Comparison of ENCODE assay signal across 8 cellular contexts in the genomic region with DNA sequence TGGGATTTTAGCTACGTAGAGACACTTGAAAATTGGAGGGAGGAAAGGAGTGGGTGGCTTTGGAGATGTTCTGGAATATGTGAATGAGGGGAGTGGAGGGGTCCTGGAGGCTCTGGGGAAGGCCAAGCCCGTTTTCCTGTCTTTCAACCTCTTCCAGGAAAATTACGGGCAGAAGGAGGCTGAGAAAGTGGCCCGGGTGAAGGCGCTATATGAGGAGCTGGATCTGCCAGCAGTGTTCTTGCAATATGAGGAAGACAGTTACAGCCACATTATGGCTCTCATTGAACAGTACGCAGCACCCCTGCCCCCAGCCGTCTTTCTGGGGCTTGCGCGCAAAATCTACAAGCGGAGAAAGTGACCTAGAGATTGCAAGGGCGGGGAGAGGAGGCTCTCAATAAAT. TPM values are rescaled to one million over a fixed set of nuclear protein-coding genes. Genes with fewer than 3 reads are reported as not detected.
DNase-seq lines count a peak whose midpoint lies in the region; ATAC-seq and TF ChIP-seq lines count a peak whose summit lies in the region.

No MANE protein-coding gene starts in this region.

- H2AFZ ChIP-seq in Karpas-422 (ENCODE audit: low read length), result no peak overlapping the region

- no peaks in the 10 kb centered on the region for H3K27me3 ChIP-seq in breast epithelium
- H3K27me3 ChIP-seq in mesendoderm (ENCODE audit: insufficient read depth, low read length, poor library complexity), result no peaks in the 10 kb centered on the region
- no peaks in the 10 kb centered on the region for H3K27me3 ChIP-seq in tibial artery
- no peaks in the 10 kb centered on the region for H3K27me3 ChIP-seq in Karpas-422 (ENCODE audit: low read length)

- H3K36me3 ChIP-seq in breast epithelium, result no peaks in the 10 kb centered on the region
- H3K36me3 ChIP-seq in mesendoderm (ENCODE audit: control insufficient read depth, insufficient read depth, low read length), result peaks cover 7% of the 10 kb centered on the region
- peaks cover 0 to 19% (median 2%) of the 10 kb centered on the region in 3 donors for H3K36me3 ChIP-seq in tibial artery
- H3K36me3 ChIP-seq in Karpas-422 (ENCODE audit: insufficient read depth, low read length), result peaks cover 25% of the 10 kb centered on the region; the same call in 1 of the 2 replicates

- CTCF ChIA-PET in activated naive CD4-positive, alpha-beta T cell treated with anti-CD3 and anti-CD28 coated beads for 36 hours (lab: Charles Lee), result interaction anchor here (0.5 to 9.5 kb wide), 3 partner anchors 69 to 409 kb away, joined by 3 to 118 read pairs (median 4); no protein-coding TSS in a partner anchor

- H3K4ac ChIP-seq in mesendoderm (ENCODE audit: low read depth, low read length), result no peak overlapping the region

- H2AK5ac ChIP-seq in mesendoderm (ENCODE audit: low read length), result no peak overlapping the region

- H2BK15ac ChIP-seq in mesendoderm (replicated peaks; ENCODE audit: low read depth), result no peak overlapping the region

- no peak overlapping the region for H3K23ac ChIP-seq in mesendoderm (ENCODE audit: low read length)

- H3K4me3 ChIP-seq in breast epithelium, result peak overlapping the region; percentile 73 to 82 (median 79)
- no peak overlapping the region for H3K4me3 ChIP-seq in mesendoderm (ENCODE audit: low read length)
- H3K4me3 ChIP-seq in tibial artery, result peak overlapping the region; percentile 65 to 91
- no peak overlapping the region for H3K4me3 ChIP-seq in Karpas-422 (ENCODE audit: low read length)

- H3K9me3 Mint-ChIP-seq in activated naive CD4-positive, alpha-beta T cell treated with anti-CD3 and anti-CD28 coated beads for 36 hours, result no peaks in the 10 kb centered on the region

- H3K4me1 Mint-ChIP-seq in activated naive CD4-positive, alpha-beta T cell treated with anti-CD3 and anti-CD28 coated beads for 36 hours (ENCODE audit: low read depth), result peaks cover 34% of the 10 kb centered on the region

- no peak for DNase-seq in activated naive CD4-positive, alpha-beta T cell treated with anti-CD3 and anti-CD28 coated beads for 36 hours
- DNase-seq in activated naive CD4-positive, alpha-beta T cell treated with anti-CD3 and anti-CD28 coated beads, Interleukin-2, amount 50 U/mL, for 16 hours, result no peak
- DNase-seq in breast epithelium (ENCODE audit: low spot score in 2 of 2) (no peak), mesendoderm (no peak), tibial artery (no peak), NCI-H510A treated with DMSO at 0.1 percent for 48 hours (lab: John Stamatoyannopoulos, UW) (no peak), Karpas-422 (no peak)

- peak overlapping the region in 1 of 2 donors; percentile 97 for H3K27ac ChIP-seq in breast epithelium
- H3K27ac ChIP-seq in mesendoderm (ENCODE audit: low read depth, low read length), result peak overlapping the region; percentile 7
- peak overlapping the region; percentile 89 to 99 for H3K27ac ChIP-seq in tibial artery
- H3K27ac ChIP-seq in Karpas-422 (ENCODE audit: low read length), result no peak overlapping the region

- intact Hi-C loops in activated naive CD4-positive, alpha-beta T cell treated with anti-CD3 and anti-CD28 coated beads for 36 hours (cut with micrococcal nuclease), result loop anchor here (5.0 kb wide), 1 partner anchor 128 kb away; no protein-coding TSS in a partner anchor
- intact Hi-C loops in breast epithelium (cut with DNase I; ENCODE audit: low total_unique reads), result loop anchor here (5.0 kb wide), 1 partner anchor 68 kb away; no protein-coding TSS in a partner anchor
- intact Hi-C loops in tibial artery (cut with DNase I; ENCODE audit: low total_unique reads), result loop anchor here (5.0 kb wide), 2 partner anchors 43 to 68 kb away; a partner anchor contains a TSS

- H3K9me3 ChIP-seq in breast epithelium, result no peaks in the 10 kb centered on the region
- H3K9me3 ChIP-seq in tibial artery, result no peaks in the 10 kb centered on the region
- H3K9me3 ChIP-seq in Karpas-422 (ENCODE audit: low read length), result no peaks in the 10 kb centered on the region

- no peak overlapping the region for H4K8ac ChIP-seq in mesendoderm (ENCODE audit: low read depth, low read length)

- H3K4me1 ChIP-seq in breast epithelium (peaks cover 5% of the 10 kb centered on the region in 2 donors), mesendoderm (ENCODE audit: control insufficient read depth, low read depth, low read length) (peaks cover 4% of the 10 kb centered on the region), tibial artery (peaks cover 0 to 36% (median 23%) of the 10 kb centered on the region in 4 donors), Karpas-422 (ENCODE audit: low read length) (peaks cover 40% of the 10 kb centered on the region)

- peak overlapping the region; percentile 58 for H3K4me3 Mint-ChIP-seq in activated naive CD4-positive, alpha-beta T cell treated with anti-CD3 and anti-CD28 coated beads for 36 hours

- H3K27me3 Mint-ChIP-seq in activated naive CD4-positive, alpha-beta T cell treated with anti-CD3 and anti-CD28 coated beads for 36 hours (ENCODE audit: low read depth), result peaks cover 2% of the 10 kb centered on the region

- H3K9me2 ChIP-seq in Karpas-422 (replicated peaks; ENCODE audit: insufficient read depth, low read length), result no peaks in the 10 kb centered on the region

- no peak for TF ChIP-seq CTCF in breast epithelium (IDR thresholded peaks at IDR 0.05)
- TF ChIP-seq CTCF in tibial artery (IDR thresholded peaks at IDR 0.05), result no peak

- H3K79me2 ChIP-seq in mesendoderm (ENCODE audit: control insufficient read depth, insufficient read depth, low read length) (no peaks in the 10 kb centered on the region), Karpas-422 (ENCODE audit: low read length) (no peaks in the 10 kb centered on the region)

- no peak overlapping the region for H3K18ac ChIP-seq in mesendoderm (ENCODE audit: low read length)

- WGBS in mesendoderm (ENCODE audit: extremely low coverage, insufficient coverage, low lambda C conversion rate), result no CpG with 5 or more reads among the region's 11 CpGs

- H3K9ac ChIP-seq in mesendoderm (ENCODE audit: low read length) (peak overlapping the region; percentile 59), Karpas-422 (ENCODE audit: low read length) (no peak overlapping the region)

- H2BK120ac ChIP-seq in mesendoderm (ENCODE audit: low read depth, low read length), result no peak overlapping the region

- no peak overlapping the region for H4K5ac ChIP-seq in mesendoderm (ENCODE audit: low read length)

- H3K4me2 ChIP-seq in mesendoderm (ENCODE audit: low read length), result peak overlapping the region; percentile 46
- H3K4me2 ChIP-seq in Karpas-422 (ENCODE audit: low read depth, low read length, poor library complexity, severe bottlenecking), result no peak overlapping the region

- ATAC-seq in GM18907 (IDR thresholded peaks at IDR 0.05; ENCODE audit: unreplicated experiment), result no peak

- H3K79me1 ChIP-seq in mesendoderm (ENCODE audit: low read length), result peaks cover 1% of the 10 kb centered on the region

- no peak overlapping the region for H2BK5ac ChIP-seq in mesendoderm (ENCODE audit: low read length)

- H3K36me3 Mint-ChIP-seq in activated naive CD4-positive, alpha-beta T cell treated with anti-CD3 and anti-CD28 coated beads for 36 hours (ENCODE audit: low read depth), result peaks cover 14% of the 10 kb centered on the region

- peak overlapping the region; percentile 78 for H3K56ac ChIP-seq in mesendoderm (ENCODE audit: low read length)

- H3K27ac Mint-ChIP-seq in activated naive CD4-positive, alpha-beta T cell treated with anti-CD3 and anti-CD28 coated beads for 36 hours, result no peak overlapping the region

- H4K20me1 ChIP-seq in Karpas-422 (ENCODE audit: insufficient read depth, low read depth, low read length), result no peaks in the 10 kb centered on the region

- no peak for TF ChIP-seq POLR2A in breast epithelium (IDR thresholded peaks at IDR 0.05)

RNA-seq across cellular contexts. Expression of a gene that starts 0.4 kb away (rescaled TPM):
- 10 to 100 TPM; 16.8 to 17.2 TPM for total RNA-seq in activated naive CD4-positive, alpha-beta T cell treated with anti-CD3 and anti-CD28 coated beads for 36 hours
- 10 to 100 TPM; 14.1 to 22.4 (median 14.4) TPM for total RNA-seq in breast epithelium
- polyA plus RNA-seq in mesendoderm (2013, experiment 1 of 2), result 36.2 TPM
- polyA plus RNA-seq in mesendoderm (2013, experiment 2 of 2), result 36.1 TPM
- total RNA-seq in Karpas-422 (2014; rRNA removed; shearing (Covaris generic); ENCODE audit: low replicate concordance), result 8.3 and 9.2 TPM in 2 replicates

RNA-seq across cellular contexts. Expression of a gene that starts 11.6 kb away (rescaled TPM):
- 100 to 1,000 TPM; 332 to 333 TPM for total RNA-seq in activated naive CD4-positive, alpha-beta T cell treated with anti-CD3 and anti-CD28 coated beads for 36 hours
- total RNA-seq in breast epithelium, result 100 to 1,000 TPM in 1 of 3 donors, 10 to 100 TPM in 2; 84.2 to 102 (median 93.1) TPM
- 307 TPM for polyA plus RNA-seq in mesendoderm (2013, experiment 1 of 2)
- 295 TPM for polyA plus RNA-seq in mesendoderm (2013, experiment 2 of 2)
- 298 and 377 TPM in 2 replicates for total RNA-seq in Karpas-422 (2014; rRNA removed; shearing (Covaris generic); ENCODE audit: low replicate concordance)

RNA-seq across cellular contexts. Expression of a gene that starts 19.0 kb away (rescaled TPM):
- not detected for total RNA-seq in activated naive CD4-positive, alpha-beta T cell treated with anti-CD3 and anti-CD28 coated beads for 36 hours
- under 1 TPM in 1 of 3 donors, not detected in 2; 0.33 TPM for total RNA-seq in breast epithelium
- 0.28 TPM for polyA plus RNA-seq in mesendoderm (2013, experiment 1 of 2)
- 0.35 TPM for polyA plus RNA-seq in mesendoderm (2013, experiment 2 of 2)
- not detected in 2 replicates for total RNA-seq in Karpas-422 (2014; rRNA removed; shearing (Covaris generic); ENCODE audit: low replicate concordance)

RNA-seq across cellular contexts. Expression of a gene that starts 43.0 kb away (rescaled TPM):
- total RNA-seq in activated naive CD4-positive, alpha-beta T cell treated with anti-CD3 and anti-CD28 coated beads for 36 hours, result 1 to 10 TPM in 1 of 2 experiments, under 1 TPM in 1; 0.79 to 1.6 TPM
- total RNA-seq in breast epithelium, result 1 to 10 TPM; 1.3 to 2.3 (median 2.3) TPM
- polyA plus RNA-seq in mesendoderm (2013, experiment 1 of 2), result 1.5 TPM
- polyA plus RNA-seq in mesendoderm (2013, experiment 2 of 2), result 1.4 TPM
- 5.9 and 6.3 TPM in 2 replicates for total RNA-seq in Karpas-422 (2014; rRNA removed; shearing (Covaris generic); ENCODE audit: low replicate concordance)

RNA-seq across cellular contexts. Expression of a gene that starts 46.9 kb away (rescaled TPM):
- 10 to 100 TPM; 52.6 to 54.5 TPM for total RNA-seq in activated naive CD4-positive, alpha-beta T cell treated with anti-CD3 and anti-CD28 coated beads for 36 hours
- 10 to 100 TPM; 29.1 to 53.4 (median 48.7) TPM for total RNA-seq in breast epithelium
- polyA plus RNA-seq in mesendoderm (2013, experiment 1 of 2), result 51.4 TPM
- polyA plus RNA-seq in mesendoderm (2013, experiment 2 of 2), result 48.2 TPM
- total RNA-seq in Karpas-422 (2014; rRNA removed; shearing (Covaris generic); ENCODE audit: low replicate concordance), result 78.7 and 99.6 TPM in 2 replicates

Comparison
In these comparisons a context has a peak if more than half of its experiments do, and no peak if none do; other contexts are left out.
1. H3K4me3 ChIP-seq: peak in breast epithelium (3 of 3) and tibial artery (2 of 2); none in mesendoderm (single experiment) and Karpas-422 (single experiment).